Comparison of ENCODE assay signal across 18 cellular contexts in genomic region chr21:42435401-42435800, GRCh38. TPM values are rescaled to one million over a fixed set of nuclear protein-coding genes. Genes with fewer than 3 reads are reported as not detected.
DNase-seq lines count a peak whose midpoint lies in the region; ATAC-seq and TF ChIP-seq lines count a peak whose summit lies in the region.
"Had no signal": no experiment of that assay in that cellular context is flagged by ENCODE, and none has a peak within 500 bp of the region (broad histone marks: within the 10 kb centered on the region; RNA-seq: fewer than 3 reads in every experiment).

No MANE protein-coding gene starts in this region.

- H3K23ac ChIP-seq in neuronal stem cell (ENCODE audit: low read depth, low read length, poor library complexity), result no peak overlapping the region

- POLR2A ChIA-PET in CD4-positive, alpha-beta T cell (lab: Charles Lee), result interaction anchor here (1.2 to 2.2 kb wide), 5 partner anchors 10 to 32 kb away, joined by 3 to 10 read pairs (median 6); partner anchors contain the start of gene UBASH3A
- POLR2A ChIA-PET in CD8-positive, alpha-beta T cell (lab: Charles Lee), result interaction anchor here (1.6 kb wide), 1 partner anchor 31 kb away, joined by 3 read pairs; no protein-coding TSS in a partner anchor
- POLR2A ChIA-PET in activated CD8-positive, alpha-beta T cell treated with anti-CD3 and anti-CD28 coated beads for 36 hours (lab: Charles Lee), result interaction anchor here (1.4 kb wide), 2 partner anchors 31 to 60 kb away, joined by 3 read pairs; no protein-coding TSS in a partner anchor

- no peak overlapping the region for H3K4me2 ChIP-seq in neuronal stem cell (ENCODE audit: insufficient read depth, low read length, poor library complexity, severe bottlenecking)
- H3K4me2 ChIP-seq: A549, BLaER1 had no signal

- no peak overlapping the region for H3K18ac ChIP-seq in neuronal stem cell (ENCODE audit: low read length)

- H3K14ac ChIP-seq in neuronal stem cell (ENCODE audit: low read length), result no peak overlapping the region

- no peak overlapping the region for H3K9ac ChIP-seq in neuronal stem cell (ENCODE audit: low read depth, low read length, poor library complexity)
- H3K9ac ChIP-seq: BLaER1 had no signal

- no peak overlapping the region for H3K4ac ChIP-seq in neuronal stem cell (ENCODE audit: low read length)

- no peak overlapping the region for H2BK5ac ChIP-seq in neuronal stem cell (ENCODE audit: low read length)

- H2BK15ac ChIP-seq in neuronal stem cell (ENCODE audit: low read length), result no peak overlapping the region

- CTCF ChIA-PET in CD4-positive, alpha-beta T cell (lab: Charles Lee), result no interaction called here
- CTCF ChIA-PET in CD8-positive, alpha-beta T cell (lab: Charles Lee), result no interaction called here
- CTCF ChIA-PET in activated CD8-positive, alpha-beta T cell treated with anti-CD3 and anti-CD28 coated beads for 36 hours (lab: Charles Lee), result interaction anchor here (1.1 kb wide), 1 partner anchor 10 kb away, joined by 3 read pairs; no protein-coding TSS in a partner anchor

- H2BK12ac ChIP-seq in neuronal stem cell (ENCODE audit: low read length), result no peak overlapping the region

- 100% methylated on average over 1 of the region's 4 CpGs; no CpG with 5 or more reads in 1 of the 2 donors for WGBS in neuronal stem cell (ENCODE audit: extremely low coverage in 2 of 2, insufficient read length in 2 of 2, insufficient replicate concordance in 1 of 2), 2 donors

- H2AK5ac ChIP-seq in neuronal stem cell (ENCODE audit: low read depth, low read length), result no peak overlapping the region

- no peak for ATAC-seq in CD4-positive, alpha-beta T cell (ENCODE audit: poor library complexity)
- no peak for ATAC-seq in CD8-positive, alpha-beta T cell
- ATAC-seq in activated CD8-positive, alpha-beta T cell treated with anti-CD3 and anti-CD28 coated beads for 36 hours, result no peak
- ATAC-seq in central memory CD8-positive, alpha-beta T cell (replicated peaks; ENCODE audit: extremely low read depth, poor library complexity, severe bottlenecking), result no peak
- ATAC-seq in left cardiac atrium, result no peak
- ATAC-seq: A549 had no signal

- H3K27me3 ChIP-seq in CD4-positive, alpha-beta T cell (ENCODE audit: control insufficient read depth, insufficient read depth, low read length), result no peaks in the 10 kb centered on the region
- H3K27me3 ChIP-seq in CD8-positive, alpha-beta T cell (ENCODE audit: insufficient read depth, low read length), result no peaks in the 10 kb centered on the region
- peaks cover 0 to 2% (median 0%) of the 10 kb centered on the region in 3 experiments for H3K27me3 ChIP-seq in neuronal stem cell (ENCODE audit: control insufficient read depth in 3 of 3, insufficient read depth in 3 of 3, low read depth in 1 of 3, low read length in 3 of 3)
- H3K27me3 ChIP-seq: BLaER1 had no signal

- DNase-seq in CD4-positive, alpha-beta T cell, result no peak
- DNase-seq in CD8-positive, alpha-beta T cell, result no peak
- no peak for DNase-seq in activated CD8-positive, alpha-beta T cell treated with anti-CD3 and anti-CD28 coated beads for 36 hours
- no peak for DNase-seq in central memory CD8-positive, alpha-beta T cell (ENCODE audit: low spot score in 2 of 2)
- DNase-seq in left cardiac atrium (no peak), AML-193 (lab: John Stamatoyannopoulos, UW) (no peak), neuronal stem cell (ENCODE audit: low spot score) (no peak), NCI-H526 treated with DMSO at 0.1 percent for 48 hours (lab: John Stamatoyannopoulos, UW) (no peak)
- DNase-seq: Caco-2, DND-41, GDM1, GOT3, H9, IMR-90 had no signal

- H3K27ac Mint-ChIP-seq in CD4-positive, alpha-beta T cell, result peak overlapping the region; percentile 89
- peak overlapping the region; percentile 90 for H3K27ac Mint-ChIP-seq in CD8-positive, alpha-beta T cell
- H3K27ac Mint-ChIP-seq in activated CD8-positive, alpha-beta T cell treated with anti-CD3 and anti-CD28 coated beads for 36 hours, result peak overlapping the region; percentile 29
- peak overlapping the region; percentile 20 for H3K27ac Mint-ChIP-seq in central memory CD8-positive, alpha-beta T cell (ENCODE audit: low read depth)
- H3K27ac Mint-ChIP-seq: H9 had no signal

- no peak overlapping the region for H2BK120ac ChIP-seq in neuronal stem cell (ENCODE audit: low read depth, low read length)

- H4K91ac ChIP-seq in neuronal stem cell (ENCODE audit: low read depth, low read length, poor library complexity), result no peak overlapping the region

- intact Hi-C loops in CD4-positive, alpha-beta T cell (cut with DNase I, micrococcal nuclease), result loop anchor here in 1 of 2 experiments (5.0 kb wide), 1 partner anchor 38 kb away; the partner anchor contains the start of gene TMPRSS3
- intact Hi-C loops in CD8-positive, alpha-beta T cell (cut with DNase I, micrococcal nuclease), result no loop called here
- intact Hi-C loops in activated CD8-positive, alpha-beta T cell treated with anti-CD3 and anti-CD28 coated beads for 36 hours (cut with micrococcal nuclease), result no loop called here
- intact Hi-C loops in left cardiac atrium (cut with DNase I), result no loop called here

- H3K27ac ChIP-seq in CD4-positive, alpha-beta T cell (ENCODE audit: low read depth, low read length), result no peak overlapping the region
- no peak overlapping the region for H3K27ac ChIP-seq in CD8-positive, alpha-beta T cell (ENCODE audit: low read depth, low read length)
- no peak overlapping the region for H3K27ac ChIP-seq in neuronal stem cell (replicated peaks; ENCODE audit: low read length)
- H3K27ac ChIP-seq: A549, BLaER1 had no signal

- no peaks in the 10 kb centered on the region for H3K27me3 Mint-ChIP-seq in CD4-positive, alpha-beta T cell
- H3K27me3 Mint-ChIP-seq in CD8-positive, alpha-beta T cell (ENCODE audit: low read depth), result no peaks in the 10 kb centered on the region
- peaks cover 2% of the 10 kb centered on the region for H3K27me3 Mint-ChIP-seq in activated CD8-positive, alpha-beta T cell treated with anti-CD3 and anti-CD28 coated beads for 36 hours
- no peaks in the 10 kb centered on the region for H3K27me3 Mint-ChIP-seq in central memory CD8-positive, alpha-beta T cell

- no peak overlapping the region for H3K4me3 Mint-ChIP-seq in CD4-positive, alpha-beta T cell
- no peak overlapping the region for H3K4me3 Mint-ChIP-seq in CD8-positive, alpha-beta T cell
- no peak overlapping the region for H3K4me3 Mint-ChIP-seq in activated CD8-positive, alpha-beta T cell treated with anti-CD3 and anti-CD28 coated beads for 36 hours
- H3K4me3 Mint-ChIP-seq in central memory CD8-positive, alpha-beta T cell, result no peak overlapping the region
- H3K4me3 Mint-ChIP-seq: H9 had no signal

- no peak overlapping the region for H2AFZ ChIP-seq in neuronal stem cell (ENCODE audit: low read length)

- no peak for TF ChIP-seq CTCF in CD4-positive, alpha-beta T cell (IDR thresholded peaks at IDR 0.05)
- no peak for TF ChIP-seq CTCF in CD8-positive, alpha-beta T cell (IDR thresholded peaks at IDR 0.05)
- TF ChIP-seq CTCF in activated CD8-positive, alpha-beta T cell treated with anti-CD3 and anti-CD28 coated beads for 36 hours (IDR thresholded peaks at IDR 0.05), result no peak

- H3K9me3 ChIP-seq in CD4-positive, alpha-beta T cell (ENCODE audit: control insufficient read depth, low read length), result peaks cover 5% of the 10 kb centered on the region
- no peaks in the 10 kb centered on the region for H3K9me3 ChIP-seq in CD8-positive, alpha-beta T cell (ENCODE audit: low read length)
- H3K9me3 ChIP-seq in neuronal stem cell (replicated peaks in 1 of 2; ENCODE audit: control insufficient read depth in 2 of 2, insufficient read depth in 1 of 2, low read depth in 1 of 2, low read length in 2 of 2), result peaks cover 0 to 4% of the 10 kb centered on the region in 2 donors
- H3K9me3 ChIP-seq: Caco-2 had no signal

- no peaks in the 10 kb centered on the region for H3K79me1 ChIP-seq in neuronal stem cell (ENCODE audit: low read depth, low read length)

- H3K4me1 ChIP-seq in CD8-positive, alpha-beta T cell (ENCODE audit: insufficient read depth, low read length), result peaks cover 32% of the 10 kb centered on the region
- no peaks in the 10 kb centered on the region for H3K4me1 ChIP-seq in neuronal stem cell (ENCODE audit: control insufficient read depth in 2 of 2, insufficient read depth in 1 of 2, low read depth in 1 of 2, low read length in 2 of 2)
- H3K4me1 ChIP-seq: A549, Caco-2 had no signal

- peaks cover 57% of the 10 kb centered on the region for H3K4me1 Mint-ChIP-seq in CD4-positive, alpha-beta T cell (ENCODE audit: low read depth)
- peaks cover 54% of the 10 kb centered on the region for H3K4me1 Mint-ChIP-seq in CD8-positive, alpha-beta T cell (ENCODE audit: low read depth)
- H3K4me1 Mint-ChIP-seq in activated CD8-positive, alpha-beta T cell treated with anti-CD3 and anti-CD28 coated beads for 36 hours (ENCODE audit: low read depth), result peaks cover 72% of the 10 kb centered on the region
- H3K4me1 Mint-ChIP-seq in central memory CD8-positive, alpha-beta T cell, result peaks cover 52% of the 10 kb centered on the region
- H3K4me1 Mint-ChIP-seq: H9 had no signal

- no peak overlapping the region for H4K8ac ChIP-seq in neuronal stem cell (ENCODE audit: low read depth, low read length)

- no peaks in the 10 kb centered on the region for H3K9me3 Mint-ChIP-seq in CD4-positive, alpha-beta T cell
- H3K9me3 Mint-ChIP-seq in CD8-positive, alpha-beta T cell, result no peaks in the 10 kb centered on the region
- peaks cover 12% of the 10 kb centered on the region for H3K9me3 Mint-ChIP-seq in activated CD8-positive, alpha-beta T cell treated with anti-CD3 and anti-CD28 coated beads for 36 hours
- no peaks in the 10 kb centered on the region for H3K9me3 Mint-ChIP-seq in central memory CD8-positive, alpha-beta T cell

- no peak overlapping the region for H3K4me3 ChIP-seq in CD8-positive, alpha-beta T cell (ENCODE audit: low read depth, low read length)
- H3K4me3 ChIP-seq in neuronal stem cell (ENCODE audit: low read length in 2 of 2), result no peak overlapping the region
- H3K4me3 ChIP-seq: A549, BLaER1 had no signal

- H3K36me3 Mint-ChIP-seq in CD4-positive, alpha-beta T cell (ENCODE audit: low read depth), result peaks cover 100% of the 10 kb centered on the region
- peaks cover 97% of the 10 kb centered on the region for H3K36me3 Mint-ChIP-seq in CD8-positive, alpha-beta T cell
- H3K36me3 Mint-ChIP-seq in activated CD8-positive, alpha-beta T cell treated with anti-CD3 and anti-CD28 coated beads for 36 hours (ENCODE audit: low read depth), result peaks cover 98% of the 10 kb centered on the region
- peaks cover 75% of the 10 kb centered on the region for H3K36me3 Mint-ChIP-seq in central memory CD8-positive, alpha-beta T cell (ENCODE audit: insufficient read depth)

- peaks cover 85% of the 10 kb centered on the region for H3K36me3 ChIP-seq in CD8-positive, alpha-beta T cell (ENCODE audit: insufficient read depth, low read length)
- no peaks in the 10 kb centered on the region for H3K36me3 ChIP-seq in neuronal stem cell (replicated peaks in 1 of 2; ENCODE audit: control insufficient read depth in 2 of 2, insufficient read depth in 2 of 2, low read length in 2 of 2)
- H3K36me3 ChIP-seq: BLaER1 had no signal

RNA-seq across cellular contexts. Expression of gene UBASH3A, which starts 31.7 kb away (rescaled TPM):
- 10 to 100 TPM; 59.7 to 60.8 TPM for total RNA-seq in CD4-positive, alpha-beta T cell
- total RNA-seq in CD8-positive, alpha-beta T cell, result 10 to 100 TPM; 62.9 to 63.4 TPM
- 10 to 100 TPM; 48.7 to 52.9 TPM for total RNA-seq in activated CD8-positive, alpha-beta T cell treated with anti-CD3 and anti-CD28 coated beads for 36 hours
- total RNA-seq in left cardiac atrium, result under 1 TPM; 0.44 to 0.47 TPM
- not detected for polyA plus RNA-seq in neuronal stem cell (2013, experiment 1 of 2)
- polyA plus RNA-seq in neuronal stem cell (2013, experiment 2 of 2), result not detected
- total RNA-seq: Caco-2, H9, HT-29, IMR-90 had no signal
- polyA plus RNA-seq: A549, AG04450, IMR-90 had no signal

RNA-seq across cellular contexts. Expression of gene TMPRSS3, which starts 39.5 kb away (rescaled TPM):
- 1 to 10 TPM; 1.5 TPM for total RNA-seq in CD4-positive, alpha-beta T cell
- 1 to 10 TPM; 1.2 TPM for total RNA-seq in CD8-positive, alpha-beta T cell
- total RNA-seq in activated CD8-positive, alpha-beta T cell treated with anti-CD3 and anti-CD28 coated beads for 36 hours, result 100 to 1,000 TPM; 123 to 134 TPM
- under 1 TPM; 0.18 to 0.27 TPM for total RNA-seq in left cardiac atrium
- not detected for polyA plus RNA-seq in neuronal stem cell (2013, experiment 1 of 2)
- polyA plus RNA-seq in neuronal stem cell (2013, experiment 2 of 2), result not detected
- total RNA-seq: Caco-2, IMR-90 had no signal
- polyA plus RNA-seq: AG04450, IMR-90 had no signal

Comparison
In these comparisons a context has a peak if more than half of its experiments do, and no peak if none do; other contexts are left out.
1. H3K27ac Mint-ChIP-seq: peak in every context shown above with its lines; median percentile 90 in CD8-positive, alpha-beta T cell; 89 in CD4-positive, alpha-beta T cell; 29 in activated CD8-positive, alpha-beta T cell treated with anti-CD3 and anti-CD28 coated beads for 36 hours; 20 in central memory CD8-positive, alpha-beta T cell.
2. RNA of gene UBASH3A, which starts 31.7 kb away (total RNA-seq): 62.9 to 63.4 TPM in CD8-positive, alpha-beta T cell, 59.7 to 60.8 TPM in CD4-positive, alpha-beta T cell and 48.7 to 52.9 TPM in activated CD8-positive, alpha-beta T cell treated with anti-CD3 and anti-CD28 coated beads for 36 hours; 0.44 to 0.47 TPM in left cardiac atrium; every median in the first group is over 10 times any median in the second.
3. RNA of gene TMPRSS3, which starts 39.5 kb away (total RNA-seq): 123 to 134 TPM in activated CD8-positive, alpha-beta T cell treated with anti-CD3 and anti-CD28 coated beads for 36 hours; 1.5 TPM in CD4-positive, alpha-beta T cell, 1.2 TPM in CD8-positive, alpha-beta T cell and 0.18 to 0.27 TPM in left cardiac atrium; every median in the first group is over 10 times any median in the second.